ENCODE assay signal across 1 cellular context in the genomic region with DNA sequence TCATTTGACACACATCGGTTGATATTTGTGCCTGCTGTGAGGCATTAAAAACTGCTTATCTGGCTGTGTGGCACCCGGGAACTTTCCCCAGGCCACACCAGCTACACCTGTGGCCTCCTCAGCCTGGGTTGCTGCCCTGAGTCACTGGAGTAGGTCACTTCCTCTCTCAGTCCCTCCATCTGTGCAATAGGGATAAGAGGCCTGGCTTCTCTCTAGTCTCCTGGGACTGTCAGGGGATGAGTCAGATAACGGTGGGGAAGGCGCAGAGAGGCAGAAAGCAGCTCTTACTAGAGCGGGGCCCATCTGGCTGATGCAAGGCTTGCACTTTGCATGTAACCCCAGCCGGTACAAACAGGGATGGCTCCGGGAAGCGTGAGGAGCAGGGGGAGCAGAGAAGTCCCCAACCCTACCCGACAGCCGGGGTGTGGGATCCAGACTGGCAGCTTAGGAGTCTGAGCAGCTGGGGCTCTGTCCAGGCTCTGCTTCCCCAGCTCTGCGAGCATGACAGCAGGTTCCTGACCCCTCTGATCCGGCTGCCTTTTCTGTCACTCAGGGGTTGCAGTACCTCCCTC.
TF ChIP-seq lines count a peak whose summit lies in the region.

No MANE protein-coding gene starts in this region.

TF ChIP-seq in GM12878, 131 proteins besides CTCF, POLR2A, EP300 and RAD21 (continued from another document and continues in another):
- TF ChIP-seq, protein P1, sequence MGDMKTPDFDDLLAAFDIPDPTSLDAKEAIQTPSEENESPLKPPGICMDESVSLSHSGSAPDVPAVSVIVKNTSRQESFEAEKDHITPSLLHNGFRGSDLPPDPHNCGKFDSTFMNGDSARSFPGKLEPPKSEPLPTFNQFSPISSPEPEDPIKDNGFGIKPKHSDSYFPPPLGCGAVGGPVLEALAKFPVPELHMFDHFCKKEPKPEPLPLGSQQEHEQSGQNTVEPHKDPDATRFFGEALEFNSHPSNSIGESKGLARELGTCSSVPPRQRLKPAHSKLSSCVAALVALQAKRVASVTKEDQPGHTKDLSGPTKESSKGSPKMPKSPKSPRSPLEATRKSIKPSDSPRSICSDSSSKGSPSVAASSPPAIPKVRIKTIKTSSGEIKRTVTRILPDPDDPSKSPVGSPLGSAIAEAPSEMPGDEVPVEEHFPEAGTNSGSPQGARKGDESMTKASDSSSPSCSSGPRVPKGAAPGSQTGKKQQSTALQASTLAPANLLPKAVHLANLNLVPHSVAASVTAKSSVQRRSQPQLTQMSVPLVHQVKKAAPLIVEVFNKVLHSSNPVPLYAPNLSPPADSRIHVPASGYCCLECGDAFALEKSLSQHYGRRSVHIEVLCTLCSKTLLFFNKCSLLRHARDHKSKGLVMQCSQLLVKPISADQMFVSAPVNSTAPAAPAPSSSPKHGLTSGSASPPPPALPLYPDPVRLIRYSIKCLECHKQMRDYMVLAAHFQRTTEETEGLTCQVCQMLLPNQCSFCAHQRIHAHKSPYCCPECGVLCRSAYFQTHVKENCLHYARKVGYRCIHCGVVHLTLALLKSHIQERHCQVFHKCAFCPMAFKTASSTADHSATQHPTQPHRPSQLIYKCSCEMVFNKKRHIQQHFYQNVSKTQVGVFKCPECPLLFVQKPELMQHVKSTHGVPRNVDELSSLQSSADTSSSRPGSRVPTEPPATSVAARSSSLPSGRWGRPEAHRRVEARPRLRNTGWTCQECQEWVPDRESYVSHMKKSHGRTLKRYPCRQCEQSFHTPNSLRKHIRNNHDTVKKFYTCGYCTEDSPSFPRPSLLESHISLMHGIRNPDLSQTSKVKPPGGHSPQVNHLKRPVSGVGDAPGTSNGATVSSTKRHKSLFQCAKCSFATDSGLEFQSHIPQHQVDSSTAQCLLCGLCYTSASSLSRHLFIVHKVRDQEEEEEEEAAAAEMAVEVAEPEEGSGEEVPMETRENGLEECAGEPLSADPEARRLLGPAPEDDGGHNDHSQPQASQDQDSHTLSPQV (IDR thresholded peaks at IDR 0.05), result 0 out of 2 replicates have a peak, but pooled peaks have one; percentile 69
- TF ChIP-seq IKZF1 (conservative IDR thresholded peaks at IDR 0.05) (peak; percentile 96), TBL1XR1 (IDR thresholded peaks at IDR 0.05; ENCODE audit: low read depth, low read length) (no peak), WRNIP1 (IDR thresholded peaks at IDR 0.05; ENCODE audit: borderline replicate concordance, low read depth, low read length) (no peak), RUNX3 (IDR thresholded peaks at IDR 0.05; ENCODE audit: low read length) (peak; percentile 81), IRF4 (IDR thresholded peaks at IDR 0.05; ENCODE audit: low read depth, low read length) (peak; percentile 61; the same call in 1 of the 2 replicates), ASH2L (IDR thresholded peaks at IDR 0.05; ENCODE audit: borderline replicate concordance, low read depth) (no peak), KAT2A (conservative IDR thresholded peaks at IDR 0.05; ENCODE audit: control insufficient read depth, low read depth, low read length) (no peak), PAX5 (IDR thresholded peaks at IDR 0.05; ENCODE audit: borderline replicate concordance, low read depth, low read length) (peak; percentile 70; the same call in 1 of the 2 replicates), SPI1 (IDR thresholded peaks at IDR 0.05; ENCODE audit: borderline replicate concordance, insufficient read depth, low read depth, low read length) (peak; percentile 94), MYC (IDR thresholded peaks at IDR 0.05; ENCODE audit: insufficient read depth, insufficient read length, insufficient replicate concordance, low read length, severe bottlenecking) (no peak), YY1 (IDR thresholded peaks at IDR 0.05; ENCODE audit: low read depth, low read length) (0 out of 2 replicates have a peak, but pooled peaks have one; percentile 41), TCF3 (IDR thresholded peaks at IDR 0.05; ENCODE audit: borderline replicate concordance, insufficient read depth, low read depth, low read length) (peak; percentile 76; the same call in 1 of the 2 replicates), POLR2AphosphoS2 (IDR thresholded peaks at IDR 0.05; ENCODE audit: low read depth, low read length) (peak; percentile 23; the same call in 1 of the 2 replicates), MEF2A (IDR thresholded peaks at IDR 0.05; ENCODE audit: insufficient read depth, low read depth, low read length) (peak; percentile 54; the same call in 1 of the 2 replicates), TAF1 (IDR thresholded peaks at IDR 0.05; ENCODE audit: borderline replicate concordance, low read depth, low read length) (peak; percentile 68), CHD2 (IDR thresholded peaks at IDR 0.05; ENCODE audit: borderline replicate concordance, low read depth, low read length) (no peak), SMAD1 (IDR thresholded peaks at IDR 0.05; ENCODE audit: low read depth, partially characterized antibody) (peak; percentile 45), HCFC1 (IDR thresholded peaks at IDR 0.05; ENCODE audit: low read length) (peak; percentile 25; the same call in 1 of the 2 replicates), NR2F1 (conservative IDR thresholded peaks at IDR 0.05) (peak; percentile 86), TCF12 (IDR thresholded peaks at IDR 0.05; ENCODE audit: low read depth, low read length) (peak; percentile 83), CBFB (IDR thresholded peaks at IDR 0.05; ENCODE audit: low read depth) (peak; percentile 75; the same call in 1 of the 2 replicates), BHLHE40 (IDR thresholded peaks at IDR 0.05; ENCODE audit: borderline replicate concordance in 1 of 2, low read depth in 2 of 2, low read length in 1 of 2) (peak; percentile 41 to 46; a peak in 2 of 4 replicates)
- TF ChIP-seq, protein P2, sequence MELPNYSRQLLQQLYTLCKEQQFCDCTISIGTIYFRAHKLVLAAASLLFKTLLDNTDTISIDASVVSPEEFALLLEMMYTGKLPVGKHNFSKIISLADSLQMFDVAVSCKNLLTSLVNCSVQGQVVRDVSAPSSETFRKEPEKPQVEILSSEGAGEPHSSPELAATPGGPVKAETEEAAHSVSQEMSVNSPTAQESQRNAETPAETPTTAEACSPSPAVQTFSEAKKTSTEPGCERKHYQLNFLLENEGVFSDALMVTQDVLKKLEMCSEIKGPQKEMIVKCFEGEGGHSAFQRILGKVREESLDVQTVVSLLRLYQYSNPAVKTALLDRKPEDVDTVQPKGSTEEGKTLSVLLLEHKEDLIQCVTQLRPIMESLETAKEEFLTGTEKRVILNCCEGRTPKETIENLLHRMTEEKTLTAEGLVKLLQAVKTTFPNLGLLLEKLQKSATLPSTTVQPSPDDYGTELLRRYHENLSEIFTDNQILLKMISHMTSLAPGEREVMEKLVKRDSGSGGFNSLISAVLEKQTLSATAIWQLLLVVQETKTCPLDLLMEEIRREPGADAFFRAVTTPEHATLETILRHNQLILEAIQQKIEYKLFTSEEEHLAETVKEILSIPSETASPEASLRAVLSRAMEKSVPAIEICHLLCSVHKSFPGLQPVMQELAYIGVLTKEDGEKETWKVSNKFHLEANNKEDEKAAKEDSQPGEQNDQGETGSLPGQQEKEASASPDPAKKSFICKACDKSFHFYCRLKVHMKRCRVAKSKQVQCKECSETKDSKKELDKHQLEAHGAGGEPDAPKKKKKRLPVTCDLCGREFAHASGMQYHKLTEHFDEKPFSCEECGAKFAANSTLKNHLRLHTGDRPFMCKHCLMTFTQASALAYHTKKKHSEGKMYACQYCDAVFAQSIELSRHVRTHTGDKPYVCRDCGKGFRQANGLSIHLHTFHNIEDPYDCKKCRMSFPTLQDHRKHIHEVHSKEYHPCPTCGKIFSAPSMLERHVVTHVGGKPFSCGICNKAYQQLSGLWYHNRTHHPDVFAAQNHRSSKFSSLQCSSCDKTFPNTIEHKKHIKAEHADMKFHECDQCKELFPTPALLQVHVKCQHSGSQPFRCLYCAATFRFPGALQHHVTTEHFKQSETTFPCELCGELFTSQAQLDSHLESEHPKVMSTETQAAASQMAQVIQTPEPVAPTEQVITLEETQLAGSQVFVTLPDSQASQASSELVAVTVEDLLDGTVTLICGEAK (IDR thresholded peaks at IDR 0.05; ENCODE audit: borderline replicate concordance), result peak; percentile 59
- TF ChIP-seq, protein P3, sequence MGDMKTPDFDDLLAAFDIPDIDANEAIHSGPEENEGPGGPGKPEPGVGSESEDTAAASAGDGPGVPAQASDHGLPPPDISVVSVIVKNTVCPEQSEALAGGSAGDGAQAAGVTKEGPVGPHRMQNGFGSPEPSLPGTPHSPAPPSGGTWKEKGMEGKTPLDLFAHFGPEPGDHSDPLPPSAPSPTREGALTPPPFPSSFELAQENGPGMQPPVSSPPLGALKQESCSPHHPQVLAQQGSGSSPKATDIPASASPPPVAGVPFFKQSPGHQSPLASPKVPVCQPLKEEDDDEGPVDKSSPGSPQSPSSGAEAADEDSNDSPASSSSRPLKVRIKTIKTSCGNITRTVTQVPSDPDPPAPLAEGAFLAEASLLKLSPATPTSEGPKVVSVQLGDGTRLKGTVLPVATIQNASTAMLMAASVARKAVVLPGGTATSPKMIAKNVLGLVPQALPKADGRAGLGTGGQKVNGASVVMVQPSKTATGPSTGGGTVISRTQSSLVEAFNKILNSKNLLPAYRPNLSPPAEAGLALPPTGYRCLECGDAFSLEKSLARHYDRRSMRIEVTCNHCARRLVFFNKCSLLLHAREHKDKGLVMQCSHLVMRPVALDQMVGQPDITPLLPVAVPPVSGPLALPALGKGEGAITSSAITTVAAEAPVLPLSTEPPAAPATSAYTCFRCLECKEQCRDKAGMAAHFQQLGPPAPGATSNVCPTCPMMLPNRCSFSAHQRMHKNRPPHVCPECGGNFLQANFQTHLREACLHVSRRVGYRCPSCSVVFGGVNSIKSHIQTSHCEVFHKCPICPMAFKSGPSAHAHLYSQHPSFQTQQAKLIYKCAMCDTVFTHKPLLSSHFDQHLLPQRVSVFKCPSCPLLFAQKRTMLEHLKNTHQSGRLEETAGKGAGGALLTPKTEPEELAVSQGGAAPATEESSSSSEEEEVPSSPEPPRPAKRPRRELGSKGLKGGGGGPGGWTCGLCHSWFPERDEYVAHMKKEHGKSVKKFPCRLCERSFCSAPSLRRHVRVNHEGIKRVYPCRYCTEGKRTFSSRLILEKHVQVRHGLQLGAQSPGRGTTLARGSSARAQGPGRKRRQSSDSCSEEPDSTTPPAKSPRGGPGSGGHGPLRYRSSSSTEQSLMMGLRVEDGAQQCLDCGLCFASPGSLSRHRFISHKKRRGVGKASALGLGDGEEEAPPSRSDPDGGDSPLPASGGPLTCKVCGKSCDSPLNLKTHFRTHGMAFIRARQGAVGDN (IDR thresholded peaks at IDR 0.05), result peak; percentile 97
- TF ChIP-seq, protein P4, sequence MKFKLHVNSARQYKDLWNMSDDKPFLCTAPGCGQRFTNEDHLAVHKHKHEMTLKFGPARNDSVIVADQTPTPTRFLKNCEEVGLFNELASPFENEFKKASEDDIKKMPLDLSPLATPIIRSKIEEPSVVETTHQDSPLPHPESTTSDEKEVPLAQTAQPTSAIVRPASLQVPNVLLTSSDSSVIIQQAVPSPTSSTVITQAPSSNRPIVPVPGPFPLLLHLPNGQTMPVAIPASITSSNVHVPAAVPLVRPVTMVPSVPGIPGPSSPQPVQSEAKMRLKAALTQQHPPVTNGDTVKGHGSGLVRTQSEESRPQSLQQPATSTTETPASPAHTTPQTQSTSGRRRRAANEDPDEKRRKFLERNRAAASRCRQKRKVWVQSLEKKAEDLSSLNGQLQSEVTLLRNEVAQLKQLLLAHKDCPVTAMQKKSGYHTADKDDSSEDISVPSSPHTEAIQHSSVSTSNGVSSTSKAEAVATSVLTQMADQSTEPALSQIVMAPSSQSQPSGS (IDR thresholded peaks at IDR 0.05; ENCODE audit: low read length), result no peak
- TF ChIP-seq, protein P5, sequence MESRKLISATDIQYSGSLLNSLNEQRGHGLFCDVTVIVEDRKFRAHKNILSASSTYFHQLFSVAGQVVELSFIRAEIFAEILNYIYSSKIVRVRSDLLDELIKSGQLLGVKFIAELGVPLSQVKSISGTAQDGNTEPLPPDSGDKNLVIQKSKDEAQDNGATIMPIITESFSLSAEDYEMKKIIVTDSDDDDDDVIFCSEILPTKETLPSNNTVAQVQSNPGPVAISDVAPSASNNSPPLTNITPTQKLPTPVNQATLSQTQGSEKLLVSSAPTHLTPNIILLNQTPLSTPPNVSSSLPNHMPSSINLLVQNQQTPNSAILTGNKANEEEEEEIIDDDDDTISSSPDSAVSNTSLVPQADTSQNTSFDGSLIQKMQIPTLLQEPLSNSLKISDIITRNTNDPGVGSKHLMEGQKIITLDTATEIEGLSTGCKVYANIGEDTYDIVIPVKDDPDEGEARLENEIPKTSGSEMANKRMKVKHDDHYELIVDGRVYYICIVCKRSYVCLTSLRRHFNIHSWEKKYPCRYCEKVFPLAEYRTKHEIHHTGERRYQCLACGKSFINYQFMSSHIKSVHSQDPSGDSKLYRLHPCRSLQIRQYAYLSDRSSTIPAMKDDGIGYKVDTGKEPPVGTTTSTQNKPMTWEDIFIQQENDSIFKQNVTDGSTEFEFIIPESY (IDR thresholded peaks at IDR 0.05), result 0 out of 2 replicates have a peak, but pooled peaks have one; percentile 44
- TF ChIP-seq, protein P6, sequence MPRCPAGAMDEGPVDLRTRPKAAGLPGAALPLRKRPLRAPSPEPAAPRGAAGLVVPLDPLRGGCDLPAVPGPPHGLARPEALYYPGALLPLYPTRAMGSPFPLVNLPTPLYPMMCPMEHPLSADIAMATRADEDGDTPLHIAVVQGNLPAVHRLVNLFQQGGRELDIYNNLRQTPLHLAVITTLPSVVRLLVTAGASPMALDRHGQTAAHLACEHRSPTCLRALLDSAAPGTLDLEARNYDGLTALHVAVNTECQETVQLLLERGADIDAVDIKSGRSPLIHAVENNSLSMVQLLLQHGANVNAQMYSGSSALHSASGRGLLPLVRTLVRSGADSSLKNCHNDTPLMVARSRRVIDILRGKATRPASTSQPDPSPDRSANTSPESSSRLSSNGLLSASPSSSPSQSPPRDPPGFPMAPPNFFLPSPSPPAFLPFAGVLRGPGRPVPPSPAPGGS (IDR thresholded peaks at IDR 0.05; ENCODE audit: borderline replicate concordance, insufficient read depth, low read depth, low read length, poor library complexity, severe bottlenecking), result peak; percentile 86
- TF ChIP-seq, protein P7, sequence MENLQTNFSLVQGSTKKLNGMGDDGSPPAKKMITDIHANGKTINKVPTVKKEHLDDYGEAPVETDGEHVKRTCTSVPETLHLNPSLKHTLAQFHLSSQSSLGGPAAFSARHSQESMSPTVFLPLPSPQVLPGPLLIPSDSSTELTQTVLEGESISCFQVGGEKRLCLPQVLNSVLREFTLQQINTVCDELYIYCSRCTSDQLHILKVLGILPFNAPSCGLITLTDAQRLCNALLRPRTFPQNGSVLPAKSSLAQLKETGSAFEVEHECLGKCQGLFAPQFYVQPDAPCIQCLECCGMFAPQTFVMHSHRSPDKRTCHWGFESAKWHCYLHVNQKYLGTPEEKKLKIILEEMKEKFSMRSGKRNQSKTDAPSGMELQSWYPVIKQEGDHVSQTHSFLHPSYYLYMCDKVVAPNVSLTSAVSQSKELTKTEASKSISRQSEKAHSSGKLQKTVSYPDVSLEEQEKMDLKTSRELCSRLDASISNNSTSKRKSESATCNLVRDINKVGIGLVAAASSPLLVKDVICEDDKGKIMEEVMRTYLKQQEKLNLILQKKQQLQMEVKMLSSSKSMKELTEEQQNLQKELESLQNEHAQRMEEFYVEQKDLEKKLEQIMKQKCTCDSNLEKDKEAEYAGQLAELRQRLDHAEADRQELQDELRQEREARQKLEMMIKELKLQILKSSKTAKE (IDR thresholded peaks at IDR 0.05; ENCODE audit: low read depth, poor library complexity, severe bottlenecking), result peak; percentile 65
- TF ChIP-seq, protein P8, sequence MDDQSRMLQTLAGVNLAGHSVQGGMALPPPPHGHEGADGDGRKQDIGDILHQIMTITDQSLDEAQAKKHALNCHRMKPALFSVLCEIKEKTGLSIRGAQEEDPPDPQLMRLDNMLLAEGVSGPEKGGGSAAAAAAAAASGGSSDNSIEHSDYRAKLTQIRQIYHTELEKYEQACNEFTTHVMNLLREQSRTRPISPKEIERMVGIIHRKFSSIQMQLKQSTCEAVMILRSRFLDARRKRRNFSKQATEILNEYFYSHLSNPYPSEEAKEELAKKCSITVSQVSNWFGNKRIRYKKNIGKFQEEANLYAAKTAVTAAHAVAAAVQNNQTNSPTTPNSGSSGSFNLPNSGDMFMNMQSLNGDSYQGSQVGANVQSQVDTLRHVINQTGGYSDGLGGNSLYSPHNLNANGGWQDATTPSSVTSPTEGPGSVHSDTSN (IDR thresholded peaks at IDR 0.05; ENCODE audit: insufficient replicate concordance, low read depth, low read length), result peak; percentile 13
